In genomic region chr4:47662975-47663374, GRCh38 we compare ENCODE assay signal across 9 cellular contexts.
DNase-seq lines count a peak whose midpoint lies in the region; TF ChIP-seq lines count a peak whose summit lies in the region.
"Had no signal": no experiment of that assay in that cellular context is flagged by ENCODE, and none has a peak within 500 bp of the region (broad histone marks: within the 10 kb centered on the region; RNA-seq: fewer than 3 reads in every experiment).

No MANE protein-coding gene starts in this region.

- no peaks in the 10 kb centered on the region for H3K4me1 ChIP-seq in Caco-2
- H3K4me1 ChIP-seq: psoas muscle had no signal

- H3K27me3 Mint-ChIP-seq in Caco-2 (ENCODE audit: insufficient read depth, unreplicated experiment): no peaks in the 10 kb centered on the region
- H3K27me3 Mint-ChIP-seq in activated CD4-positive, alpha-beta T cell treated with anti-CD3 and anti-CD28 coated beads, Interleukin-2, amount 10 ng/mL, durations not matched to agents 7 days and 5 days: peaks cover 18% of the 10 kb centered on the region
- peaks cover 13% of the 10 kb centered on the region for H3K27me3 Mint-ChIP-seq in activated T-helper 2 cell treated with anti-CD3 and anti-CD28 coated beads, Interferon-gamma antibody, Interleukin-2, Interleukin-4, amounts not matched to agents 10 μg/mL and 5 μg/mL and 100 μg/mL, durations not matched to agents 14 hours and 24 hours and 36 hours (ENCODE audit: low read depth)

- H3K9me3 ChIP-seq in Caco-2: no peaks in the 10 kb centered on the region
- H3K9me3 ChIP-seq: psoas muscle had no signal

- no peak overlapping the region for H3K4me3 ChIP-seq in Caco-2 (ENCODE audit: low read depth, low read length)
- H3K4me3 ChIP-seq: psoas muscle had no signal

- no peaks in the 10 kb centered on the region for H3K36me3 Mint-ChIP-seq in Caco-2 (ENCODE audit: insufficient read depth, unreplicated experiment)
- no peaks in the 10 kb centered on the region for H3K36me3 Mint-ChIP-seq in activated CD4-positive, alpha-beta T cell treated with anti-CD3 and anti-CD28 coated beads, Interleukin-2, amount 10 ng/mL, durations not matched to agents 7 days and 5 days (ENCODE audit: low read depth)
- no peaks in the 10 kb centered on the region for H3K36me3 Mint-ChIP-seq in activated T-helper 2 cell treated with anti-CD3 and anti-CD28 coated beads, Interferon-gamma antibody, Interleukin-2, Interleukin-4, amounts not matched to agents 10 μg/mL and 5 μg/mL and 100 μg/mL, durations not matched to agents 14 hours and 24 hours and 36 hours (ENCODE audit: low read depth)

- H3K9me3 Mint-ChIP-seq in Caco-2 (ENCODE audit: unreplicated experiment): no peaks in the 10 kb centered on the region
- no peaks in the 10 kb centered on the region for H3K9me3 Mint-ChIP-seq in activated CD4-positive, alpha-beta T cell treated with anti-CD3 and anti-CD28 coated beads, Interleukin-2, amount 10 ng/mL, durations not matched to agents 7 days and 5 days
- no peaks in the 10 kb centered on the region for H3K9me3 Mint-ChIP-seq in activated T-helper 2 cell treated with anti-CD3 and anti-CD28 coated beads, Interferon-gamma antibody, Interleukin-2, Interleukin-4, amounts not matched to agents 10 μg/mL and 5 μg/mL and 100 μg/mL, durations not matched to agents 14 hours and 24 hours and 36 hours

- CTCF ChIA-PET in Caco-2 (lab: Charles Lee): no interaction called here
- CTCF ChIA-PET in activated CD4-positive, alpha-beta T cell treated with anti-CD3 and anti-CD28 coated beads, Interleukin-2, amount 10 ng/mL, durations not matched to agents 7 days and 5 days (lab: Charles Lee): interaction anchor here (0.7 kb wide), 1 partner anchor 296 kb away, joined by 3 read pairs; no protein-coding TSS in a partner anchor

- peak; percentile 33 to 41 for TF ChIP-seq CTCF in Caco-2 (IDR thresholded peaks at IDR 0.05; ENCODE audit: insufficient read depth in 1 of 2, low read depth in 1 of 2, low read length in 1 of 2, severe bottlenecking in 1 of 2, unreplicated experiment in 1 of 2)

- no peak overlapping the region for H3K4me3 Mint-ChIP-seq in Caco-2 (ENCODE audit: unreplicated experiment)
- H3K4me3 Mint-ChIP-seq in activated CD4-positive, alpha-beta T cell treated with anti-CD3 and anti-CD28 coated beads, Interleukin-2, amount 10 ng/mL, durations not matched to agents 7 days and 5 days: no peak overlapping the region
- no peak overlapping the region for H3K4me3 Mint-ChIP-seq in activated T-helper 2 cell treated with anti-CD3 and anti-CD28 coated beads, Interferon-gamma antibody, Interleukin-2, Interleukin-4, amounts not matched to agents 10 μg/mL and 5 μg/mL and 100 μg/mL, durations not matched to agents 14 hours and 24 hours and 36 hours (ENCODE audit: low read depth)

- intact Hi-C loops in Caco-2 (cut with micrococcal nuclease; ENCODE audit: unreplicated experiment): no loop called here
- intact Hi-C loops in activated T-helper 2 cell treated with anti-CD3 and anti-CD28 coated beads, Interferon-gamma antibody, Interleukin-2, Interleukin-4, amounts not matched to agents 10 μg/mL and 5 μg/mL and 100 μg/mL, durations not matched to agents 14 hours and 24 hours and 36 hours (cut with micrococcal nuclease): loop anchor here (2.0 kb wide), 1 partner anchor 270 kb away; no protein-coding TSS in a partner anchor

- no peak overlapping the region for H3K27ac Mint-ChIP-seq in Caco-2 (ENCODE audit: unreplicated experiment)
- no peak overlapping the region for H3K27ac Mint-ChIP-seq in activated CD4-positive, alpha-beta T cell treated with anti-CD3 and anti-CD28 coated beads, Interleukin-2, amount 10 ng/mL, durations not matched to agents 7 days and 5 days
- no peak overlapping the region for H3K27ac Mint-ChIP-seq in activated T-helper 2 cell treated with anti-CD3 and anti-CD28 coated beads, Interferon-gamma antibody, Interleukin-2, Interleukin-4, amounts not matched to agents 10 μg/mL and 5 μg/mL and 100 μg/mL, durations not matched to agents 14 hours and 24 hours and 36 hours

- DNase-seq in Caco-2 (peak in 1 of 2 experiments; percentile 26), HCEC 1CT (peak; percentile 11), kidney tubule cell (ENCODE audit: low spot score) (peak; percentile 15), NCI-H2227 (lab: John Stamatoyannopoulos, UW; ENCODE audit: unreplicated experiment) (no peak), NCI-H2029 (lab: John Stamatoyannopoulos, UW) (no peak), inferior parietal cortex (ENCODE audit: extremely low spot score) (no peak)
- peak; percentile 40 for DNase-seq in activated CD4-positive, alpha-beta T cell treated with anti-CD3 and anti-CD28 coated beads, Interleukin-2, amount 10 ng/mL, durations not matched to agents 7 days and 5 days
- no peak for DNase-seq in activated T-helper 2 cell treated with anti-CD3 and anti-CD28 coated beads, Interferon-gamma antibody, Interleukin-2, Interleukin-4, amounts not matched to agents 10 μg/mL and 5 μg/mL and 100 μg/mL, durations not matched to agents 14 hours and 24 hours and 36 hours (ENCODE audit: low spot score)
- DNase-seq: psoas muscle had no signal

- no peaks in the 10 kb centered on the region for H3K36me3 ChIP-seq in Caco-2 (ENCODE audit: control insufficient read depth, insufficient read depth, low read length)

- POLR2A ChIA-PET in Caco-2 (lab: Charles Lee): no interaction called here
- POLR2A ChIA-PET in activated CD4-positive, alpha-beta T cell treated with anti-CD3 and anti-CD28 coated beads, Interleukin-2, amount 10 ng/mL, durations not matched to agents 7 days and 5 days (lab: Charles Lee): no interaction called here

- H3K27me3 ChIP-seq in Caco-2 (replicated peaks; ENCODE audit: control insufficient read depth, insufficient read depth, low read length): no peaks in the 10 kb centered on the region

- no TSS peak for BruUV-seq in Caco-2 (replicated peaks; lab: Mats Ljungman, UMichigan)

- H3K4me1 Mint-ChIP-seq in Caco-2 (ENCODE audit: low read depth, unreplicated experiment): no peaks in the 10 kb centered on the region
- no peaks in the 10 kb centered on the region for H3K4me1 Mint-ChIP-seq in activated CD4-positive, alpha-beta T cell treated with anti-CD3 and anti-CD28 coated beads, Interleukin-2, amount 10 ng/mL, durations not matched to agents 7 days and 5 days
- H3K4me1 Mint-ChIP-seq in activated T-helper 2 cell treated with anti-CD3 and anti-CD28 coated beads, Interferon-gamma antibody, Interleukin-2, Interleukin-4, amounts not matched to agents 10 μg/mL and 5 μg/mL and 100 μg/mL, durations not matched to agents 14 hours and 24 hours and 36 hours (ENCODE audit: low read depth): no peaks in the 10 kb centered on the region

Comparison
In these comparisons a context has a peak if more than half of its experiments do, and no peak if none do; other contexts are left out.
1. DNase-seq: peak in HCEC 1CT (single experiment), activated CD4-positive, alpha-beta T cell treated with anti-CD3 and anti-CD28 coated beads, Interleukin-2, amount 10 ng/mL, durations not matched to agents 7 days and 5 days (single experiment) and kidney tubule cell (single experiment); none in NCI-H2227 (single experiment), NCI-H2029 (single experiment), activated T-helper 2 cell treated with anti-CD3 and anti-CD28 coated beads, Interferon-gamma antibody, Interleukin-2, Interleukin-4, amounts not matched to agents 10 μg/mL and 5 μg/mL and 100 μg/mL, durations not matched to agents 14 hours and 24 hours and 36 hours (single experiment) and inferior parietal cortex (single experiment).